Comparison of ENCODE assay signal across 7 cellular contexts in genomic region chr15:72782274-72782992, GRCh38. TPM values are rescaled to one million over a fixed set of nuclear protein-coding genes. Genes with fewer than 3 reads are reported as not detected.
DNase-seq lines count a peak whose midpoint lies in the region; ATAC-seq and TF ChIP-seq lines count a peak whose summit lies in the region.

No MANE protein-coding gene starts in this region.

- peaks cover 11% of the 10 kb centered on the region for H3K4me1 ChIP-seq in skeletal muscle satellite cell (ENCODE audit: control insufficient read depth, insufficient read depth, low read length)

- H2AFZ ChIP-seq in SU-DHL-6 (ENCODE audit: low read depth, low read length, severe bottlenecking) = peak overlapping the region; percentile 79

- H3K79me2 ChIP-seq in SU-DHL-6 (ENCODE audit: insufficient read depth, low read length) = peaks cover 60% of the 10 kb centered on the region

- no peaks in the 10 kb centered on the region for H3K9me2 ChIP-seq in SU-DHL-6 (replicated peaks; ENCODE audit: insufficient read depth, low read length)

- no peaks in the 10 kb centered on the region; the same call in 1 of the 2 replicates for H4K20me1 ChIP-seq in SU-DHL-6 (ENCODE audit: low read depth, low read length)

- no peaks in the 10 kb centered on the region for H3K9me3 ChIP-seq in SU-DHL-6 (ENCODE audit: insufficient read depth, low read length)
- no peaks in the 10 kb centered on the region for H3K9me3 ChIP-seq in skeletal muscle satellite cell (replicated peaks; ENCODE audit: low read length)

- H3K4me2 ChIP-seq in SU-DHL-6 (ENCODE audit: low read depth, low read length, poor library complexity, severe bottlenecking) = peak overlapping the region; percentile 79
- peak overlapping the region; percentile 89 for H3K4me2 ChIP-seq in skeletal muscle satellite cell (ENCODE audit: low read length)

- H3K4me3 ChIP-seq in H7 (ENCODE audit: insufficient read depth, low read depth, low read length) = peak overlapping the region; percentile 96
- peak overlapping the region; percentile 99 for H3K4me3 ChIP-seq in SU-DHL-6 (ENCODE audit: insufficient read depth, low read length, poor library complexity, severe bottlenecking)
- H3K4me3 ChIP-seq in fibroblast of the aortic adventitia (ENCODE audit: low read depth, low read length) = peak overlapping the region; percentile 94
- H3K4me3 ChIP-seq in skeletal muscle satellite cell (ENCODE audit: low read length) = peak overlapping the region; percentile 95

- TF ChIP-seq CTCF in SU-DHL-6 (IDR thresholded peaks at IDR 0.05; ENCODE audit: insufficient read depth, low read length, poor library complexity, severe bottlenecking) (no peak), fibroblast of the aortic adventitia (IDR thresholded peaks at IDR 0.05; ENCODE audit: insufficient read depth, low read length) (no peak)

- H3F3A ChIP-seq in SU-DHL-6 (ENCODE audit: insufficient read depth) = no peaks in the 10 kb centered on the region

- no peak for ATAC-seq in GM18505 (IDR thresholded peaks at IDR 0.05; ENCODE audit: unreplicated experiment)

- no peak for TF ChIP-seq POLR2A in GM18505 (IDR thresholded peaks at IDR 0.05; ENCODE audit: borderline replicate concordance, extremely low read depth, insufficient read depth, insufficient read length)

- no peaks in the 10 kb centered on the region; the same call in 1 of the 2 replicates for H3K36me3 ChIP-seq in H7 (replicated peaks; ENCODE audit: control insufficient read depth, insufficient read depth, low read length)
- H3K36me3 ChIP-seq in SU-DHL-6 (ENCODE audit: low read length) = no peaks in the 10 kb centered on the region; the same call in 1 of the 2 replicates
- no peaks in the 10 kb centered on the region for H3K36me3 ChIP-seq in skeletal muscle satellite cell (ENCODE audit: insufficient read depth, low read length)

- DNase-seq in H7 = no peak
- DNase-seq in fibroblast of the aortic adventitia (ENCODE audit: low read depth) = no peak
- DNase-seq in SK-N-DZ (ENCODE audit: low spot score) = no peak
- no peak for DNase-seq in NCI-H146 (lab: John Stamatoyannopoulos, UW)

- H3K9ac ChIP-seq in SU-DHL-6 (ENCODE audit: low read length) (peak overlapping the region; percentile 99), skeletal muscle satellite cell (ENCODE audit: low read depth, low read length) (peak overlapping the region; percentile 80)

- H3K27me3 ChIP-seq in H7 (ENCODE audit: control insufficient read depth, insufficient read depth, low read length) = no peaks in the 10 kb centered on the region
- H3K27me3 ChIP-seq in SU-DHL-6 (ENCODE audit: low read length) = no peaks in the 10 kb centered on the region
- H3K27me3 ChIP-seq in skeletal muscle satellite cell (ENCODE audit: control insufficient read depth, insufficient read depth, low read length) = no peaks in the 10 kb centered on the region

- H3K27ac ChIP-seq in SU-DHL-6 (ENCODE audit: low read depth, low read length) = peak overlapping the region; percentile 51

RNA-seq across cellular contexts. Expression of gene ADPGK, which starts 1.1 kb away (rescaled TPM):
- total RNA-seq in H7 (2014; rRNA removed; shearing (Covaris generic)) = 45.5 and 45.7 TPM in 2 replicates
- total RNA-seq in fibroblast of the aortic adventitia (ENCODE audit: low replicate concordance) = 43.9 and 86.1 TPM in 2 replicates
- 54.5 and 55.9 TPM in 2 replicates for total RNA-seq in skeletal muscle satellite cell (2012; rRNA removed)
- 54.5 and 75.7 TPM in 2 replicates for polyA plus RNA-seq in SK-N-DZ (2014; cell fraction: cytosol; rRNA removed)
- polyA plus RNA-seq in SK-N-DZ (2014; cell fraction: nucleus; rRNA removed) = 60.2 and 77.2 TPM in 2 replicates
